10 cellular contexts compared by ENCODE assay signal in the genomic region with DNA sequence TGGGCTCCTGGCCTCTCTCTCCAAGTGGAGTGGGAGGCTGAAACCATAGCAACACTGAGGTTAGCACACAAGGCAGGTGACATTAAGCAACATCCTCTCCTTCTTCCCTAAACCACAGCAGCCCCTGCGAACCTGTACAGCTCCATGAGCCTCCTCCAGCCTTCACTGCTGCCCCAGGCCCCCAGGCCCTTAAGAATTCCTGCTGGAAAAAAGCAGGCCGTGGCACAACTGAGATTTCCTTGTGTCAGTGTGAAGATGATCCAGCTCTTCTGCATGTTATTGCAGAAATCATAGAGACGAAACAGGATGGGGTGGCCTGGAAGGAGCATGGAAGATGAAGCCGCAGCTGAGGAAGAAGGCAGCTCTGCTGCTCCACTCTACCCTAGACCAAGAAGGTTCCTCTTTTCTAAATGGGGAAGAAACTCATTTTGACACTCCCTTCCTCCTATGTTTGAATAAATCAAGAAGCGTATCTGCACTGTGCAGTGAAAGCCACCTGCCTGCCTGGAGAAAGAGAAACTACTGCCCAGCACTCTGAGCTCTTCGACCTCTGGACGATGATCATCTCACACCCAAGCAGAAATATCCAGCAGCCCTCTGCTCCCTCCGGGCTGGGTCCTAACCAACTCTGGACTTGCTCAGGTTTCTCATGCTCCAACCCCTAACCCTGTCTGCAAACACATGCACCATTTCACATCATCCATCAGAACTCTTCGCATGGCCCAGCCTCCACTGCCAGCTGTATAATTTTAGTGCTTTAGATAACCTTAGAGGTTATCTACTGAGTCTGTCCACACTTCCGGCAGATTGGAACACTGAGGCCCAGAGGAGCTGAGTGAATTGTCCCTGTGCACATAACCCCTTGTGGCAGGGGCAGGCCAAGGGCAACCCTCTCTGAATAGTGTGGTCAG. TPM values are rescaled to one million over a fixed set of nuclear protein-coding genes. Genes with fewer than 3 reads are reported as not detected.
A peak's percentile ranks its signal among the peaks of the same experiment; 100 is the strongest.
DNase-seq lines count a peak whose midpoint lies in the region; ATAC-seq, FAIRE-seq and TF ChIP-seq lines count a peak whose summit lies in the region.
"Had no signal": no experiment of that assay in that cellular context is flagged by ENCODE, and none has a peak within 500 bp of the region (broad histone marks: within the 10 kb centered on the region; RNA-seq: fewer than 3 reads in every experiment).

No MANE protein-coding gene starts in this region.

- no peak for TF ChIP-seq EP300 in ovary (IDR thresholded peaks at IDR 0.05)

- no peaks in the 10 kb centered on the region for H3K27me3 ChIP-seq in ovary
- H3K27me3 ChIP-seq: vagina had no signal

- ATAC-seq in GM21528 (IDR thresholded peaks at IDR 0.05; ENCODE audit: low FRiP score, unreplicated experiment): peak; percentile 92

- H3K36me3 ChIP-seq in ovary: no peaks in the 10 kb centered on the region
- H3K36me3 ChIP-seq: vagina had no signal

- no peak overlapping the region for H3K27ac ChIP-seq in ovary
- H3K27ac ChIP-seq: vagina had no signal

- H3K4me3 Mint-ChIP-seq in IgD-negative memory B cell: peak overlapping the region; percentile 16 to 93 (median 88)

- no peaks in the 10 kb centered on the region for H3K4me1 ChIP-seq in ovary (ENCODE audit: insufficient read depth)

- peaks cover 2 to 5% (median 5%) of the 10 kb centered on the region in 3 donors for H3K9me3 Mint-ChIP-seq in IgD-negative memory B cell

- TF ChIP-seq CTCF in ovary (IDR thresholded peaks at IDR 0.05): no peak

- WGBS in ovary, 3 donors: 62 to 73% (median 65%) methylated on average over 10 of the region's 10 CpGs

- no peaks in the 10 kb centered on the region for H3K27me3 Mint-ChIP-seq in IgD-negative memory B cell

- DNase-seq in GM12892 (ENCODE audit: insufficient read length) (peak; percentile 48), inferior parietal cortex (ENCODE audit: extremely low spot score) (peak; percentile 10), ovary (no peak), NCI-H1436 treated with DMSO at 0.1 percent for 48 hours (lab: John Stamatoyannopoulos, UW) (no peak), NCI-H2081 treated with DMSO at 0.1 percent for 48 hours (lab: John Stamatoyannopoulos, UW) (no peak), ureter (ENCODE audit: low spot score) (no peak)

- H3K27ac Mint-ChIP-seq in IgD-negative memory B cell: peak overlapping the region; percentile 49 to 97 (median 91)

- H3K4me1 Mint-ChIP-seq in IgD-negative memory B cell: peaks cover 34 to 39% (median 37%) of the 10 kb centered on the region in 3 donors

- no peak; the same call in 1 of the 2 replicates for TF ChIP-seq POLR2A in GM12892 (IDR thresholded peaks at IDR 0.05; ENCODE audit: low read depth, low read length)
- no peak for TF ChIP-seq POLR2A in ovary (IDR thresholded peaks at IDR 0.05)

- intact Hi-C loops in ovary (cut with DNase I): no loop called here

- FAIRE-seq in GM12892 (lab: Jason Lieb, UNC): peak; percentile 74

- no peaks in the 10 kb centered on the region for H3K9me3 ChIP-seq in ovary
- H3K9me3 ChIP-seq: vagina had no signal

- H3K4me3 ChIP-seq in ovary: no peak overlapping the region
- H3K4me3 ChIP-seq: vagina had no signal

- peaks cover 7% of the 10 kb centered on the region for H3K36me3 Mint-ChIP-seq in IgD-negative memory B cell

RNA-seq across cellular contexts. Expression of a gene that starts 20.7 kb away (rescaled TPM):
- polyA plus RNA-seq in GM12892 (2012; ENCODE audit: missing spikeins): 5.6 TPM
- polyA plus RNA-seq in IgD-negative memory B cell (4.9 TPM), ovary (10 to 100 TPM in 1 of 2 donors, 1 to 10 TPM in 1; 8.1 to 13.8 TPM)
- total RNA-seq in ovary (10 to 100 TPM in 6 of 7 donors, 1 to 10 TPM in 1; 9.4 to 16.8 (median 13.9) TPM), ureter (21.7 TPM)

RNA-seq across cellular contexts. Expression of a gene that starts 33.0 kb away (rescaled TPM):
- polyA plus RNA-seq in GM12892 (2012; ENCODE audit: missing spikeins): 17.9 TPM
- 46.3 TPM for polyA plus RNA-seq in IgD-negative memory B cell
- 10 to 100 TPM; 15.1 to 29.5 (median 21.6) TPM for total RNA-seq in ovary
- polyA plus RNA-seq in ovary: 10 to 100 TPM in 1 of 2 donors, 1 to 10 TPM in 1; 7.3 to 10.8 TPM
- total RNA-seq in ureter: 30.1 TPM

RNA-seq across cellular contexts. Expression of a gene that starts 49.5 kb away (rescaled TPM):
- not detected for polyA plus RNA-seq in GM12892 (2012; ENCODE audit: missing spikeins)
- not detected for polyA plus RNA-seq in IgD-negative memory B cell
- under 1 TPM in 1 of 7 donors, not detected in 6; 0.24 TPM for total RNA-seq in ovary
- not detected for polyA plus RNA-seq in ovary
- not detected for total RNA-seq in ureter
- total RNA-seq: lung microvascular endothelial cell, vagina had no signal

RNA-seq across cellular contexts. Expression of a gene that starts 53.9 kb away (rescaled TPM):
- 55.9 TPM for polyA plus RNA-seq in GM12892 (2012; ENCODE audit: missing spikeins)
- polyA plus RNA-seq in IgD-negative memory B cell (17.0 TPM), ovary (10 to 100 TPM; 13.2 to 47.4 TPM)
- total RNA-seq in ovary (10 to 100 TPM; 27.4 to 47.7 (median 35.4) TPM), ureter (71.0 TPM)

Comparison
In these comparisons a context has a peak if more than half of its experiments do, and no peak if none do; other contexts are left out.
1. DNase-seq: peak in GM12892 (single experiment) and inferior parietal cortex (single experiment); none in ovary (0 of 5), NCI-H1436 treated with DMSO at 0.1 percent for 48 hours (single experiment), NCI-H2081 treated with DMSO at 0.1 percent for 48 hours (single experiment) and ureter (single experiment).